Comparison of ENCODE assay signal across 8 cellular contexts in genomic region chr21:25881524-25882376, GRCh38.
DNase-seq lines count a peak whose midpoint lies in the region; ATAC-seq and TF ChIP-seq lines count a peak whose summit lies in the region.

No MANE protein-coding gene starts in this region.

- no peak overlapping the region for H3K27ac ChIP-seq in coronary artery
- H3K27ac ChIP-seq in lower lobe of right lung: no peak overlapping the region

- H3K4me3 ChIP-seq in BE2C (ENCODE audit: low read depth, low read length): no peak overlapping the region
- no peak overlapping the region for H3K4me3 ChIP-seq in coronary artery
- H3K4me3 ChIP-seq in lower lobe of right lung: no peak overlapping the region

- H3K9me3 ChIP-seq in BE2C (no peaks in the 10 kb centered on the region), lower lobe of right lung (no peaks in the 10 kb centered on the region)

- TF ChIP-seq CTCF in BE2C (IDR thresholded peaks at IDR 0.05; ENCODE audit: low read depth, low read length) (peak; percentile 98), coronary artery (IDR thresholded peaks at IDR 0.05) (peak; percentile 71), lower lobe of right lung (IDR thresholded peaks at IDR 0.05) (peak; percentile 95)

- H3K27me3 ChIP-seq in BE2C: no peaks in the 10 kb centered on the region
- H3K27me3 ChIP-seq in lower lobe of right lung (ENCODE audit: low read depth): no peaks in the 10 kb centered on the region

- DNase-seq in BE2C: peak; percentile 70
- DNase-seq in NCI-H226: peak; percentile 56
- DNase-seq in activated CD4-positive, alpha-beta T cell treated with anti-CD3 and anti-CD28 coated beads for 4 hours: peak; percentile 32 to 47
- no peak for DNase-seq in coronary artery (ENCODE audit: low spot score)
- DNase-seq in lower lobe of right lung: peak; percentile 74
- DNase-seq in stimulated activated CD8-positive, alpha-beta memory T cell treated with anti-CD3 and anti-CD28 coated beads, Interleukin-15, amount 100 ng/mL, for 4 hours (ENCODE audit: low read depth in 2 of 2): peak; percentile 5 to 16

- H3K4me1 ChIP-seq in BE2C: no peaks in the 10 kb centered on the region
- H3K4me1 ChIP-seq in lower lobe of right lung: peaks cover 7% of the 10 kb centered on the region

- ATAC-seq in GM18870 (IDR thresholded peaks at IDR 0.05; ENCODE audit: unreplicated experiment) (peak; percentile 86), HG03066 (IDR thresholded peaks at IDR 0.05; ENCODE audit: low read depth, unreplicated experiment) (peak; percentile 81), lower lobe of right lung (peak; percentile 85 to 87)

- intact Hi-C loops in lower lobe of right lung (cut with DNase I): no loop called here

- H3K36me3 ChIP-seq in BE2C: peaks cover 14% of the 10 kb centered on the region
- H3K36me3 ChIP-seq in lower lobe of right lung: peaks cover 24% of the 10 kb centered on the region
